Comparison of ENCODE assay signal across 1 cellular context in the genomic region with DNA sequence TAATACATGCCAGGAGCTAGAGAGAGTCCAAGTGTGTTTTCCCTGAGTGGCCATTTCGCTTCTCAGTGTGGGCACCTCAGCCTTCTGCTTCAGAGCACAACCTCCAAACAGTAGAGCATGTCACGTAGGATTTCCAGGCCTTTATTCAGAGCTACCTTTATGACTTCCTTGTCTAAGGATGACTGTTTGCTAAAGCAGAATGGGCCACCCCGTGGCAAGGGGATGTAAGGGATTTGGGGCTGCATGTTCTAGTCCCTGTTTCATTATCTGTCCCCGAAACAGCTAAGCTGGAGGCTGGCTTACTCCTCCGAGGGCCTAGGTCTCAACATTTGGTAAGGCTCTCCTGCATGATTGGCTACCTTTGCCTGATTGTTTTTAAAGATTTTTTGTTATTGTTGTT.
TF ChIP-seq lines count a peak whose summit lies in the region.

No MANE protein-coding gene starts in this region.

TF ChIP-seq in IMR-90, 13 proteins besides CTCF, POLR2A, EP300 and RAD21 (continued from another document):
- TF ChIP-seq, protein P1, sequence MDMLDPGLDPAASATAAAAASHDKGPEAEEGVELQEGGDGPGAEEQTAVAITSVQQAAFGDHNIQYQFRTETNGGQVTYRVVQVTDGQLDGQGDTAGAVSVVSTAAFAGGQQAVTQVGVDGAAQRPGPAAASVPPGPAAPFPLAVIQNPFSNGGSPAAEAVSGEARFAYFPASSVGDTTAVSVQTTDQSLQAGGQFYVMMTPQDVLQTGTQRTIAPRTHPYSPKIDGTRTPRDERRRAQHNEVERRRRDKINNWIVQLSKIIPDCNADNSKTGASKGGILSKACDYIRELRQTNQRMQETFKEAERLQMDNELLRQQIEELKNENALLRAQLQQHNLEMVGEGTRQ (IDR thresholded peaks at IDR 0.05; ENCODE audit: low read depth, low read length) = no peak
- TF ChIP-seq SMC3 (IDR thresholded peaks at IDR 0.05; ENCODE audit: low read depth, low read length) = no peak
- TF ChIP-seq RFX5 (IDR thresholded peaks at IDR 0.05; ENCODE audit: low read depth, low read length) = no peak
- no peak for TF ChIP-seq RCOR1 (IDR thresholded peaks at IDR 0.05; ENCODE audit: insufficient replicate concordance, low read length)
- TF ChIP-seq MAZ (IDR thresholded peaks at IDR 0.05; ENCODE audit: borderline replicate concordance, low read depth, low read length) = no peak
- TF ChIP-seq MAFK (IDR thresholded peaks at IDR 0.05; ENCODE audit: low read depth, low read length) = no peak
- no peak for TF ChIP-seq FOS (IDR thresholded peaks at IDR 0.05; ENCODE audit: low read depth, low read length)
- no peak for TF ChIP-seq CEBPB (IDR thresholded peaks at IDR 0.05; ENCODE audit: low read depth, low read length)
- no peak for TF ChIP-seq ELK1 (IDR thresholded peaks at IDR 0.05; ENCODE audit: borderline replicate concordance, low read depth, low read length)
- TF ChIP-seq CHD1 (IDR thresholded peaks at IDR 0.05; ENCODE audit: low read depth, low read length) = no peak
- TF ChIP-seq NFE2L2 (IDR thresholded peaks at IDR 0.05; ENCODE audit: low read depth, low read length) = no peak
